9 cellular contexts compared by ENCODE assay signal in the genomic region with DNA sequence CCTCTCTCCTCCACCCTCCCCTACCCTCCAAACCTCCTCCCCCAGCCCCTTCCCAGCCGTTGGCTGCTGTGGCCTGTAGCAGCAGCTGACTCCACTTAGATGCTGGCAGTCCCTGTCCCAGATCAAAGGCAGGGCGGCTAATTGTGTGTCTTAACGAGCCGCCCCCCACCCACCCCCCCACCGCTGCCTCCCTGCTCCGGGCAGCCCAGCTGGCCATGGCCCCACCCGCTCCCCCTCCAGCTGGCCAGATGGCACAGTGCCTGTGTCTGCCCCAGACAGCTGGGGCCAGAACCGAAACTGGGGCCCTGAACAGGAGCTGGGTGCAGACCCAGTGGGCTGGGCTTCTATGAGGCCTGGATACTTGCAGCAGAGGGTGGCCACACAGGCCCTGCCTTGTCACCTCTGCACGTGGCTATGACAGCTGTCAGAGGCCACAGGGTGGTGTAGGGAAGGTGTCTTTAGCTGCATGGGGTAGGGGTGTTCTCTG. TPM values are rescaled to one million over a fixed set of nuclear protein-coding genes. Genes with fewer than 3 reads are reported as not detected.
DNase-seq lines count a peak whose midpoint lies in the region; ATAC-seq and TF ChIP-seq lines count a peak whose summit lies in the region.
"Had no signal": no experiment of that assay in that cellular context is flagged by ENCODE, and none has a peak within 500 bp of the region (broad histone marks: within the 10 kb centered on the region; RNA-seq: fewer than 3 reads in every experiment).

No MANE protein-coding gene starts in this region.

- peaks cover 0 to 13% (median 11%) of the 10 kb centered on the region in 4 donors for H3K4me1 ChIP-seq in transverse colon
- peaks cover 2% of the 10 kb centered on the region; the same call in 1 of the 2 replicates for H3K4me1 ChIP-seq in HAP-1

- H3K27ac ChIP-seq in WERI-Rb-1: peak overlapping the region; percentile 47
- peak overlapping the region in 2 of 4 donors; percentile 7 to 66 for H3K27ac ChIP-seq in transverse colon

- no peak overlapping the region for H3K4me3 ChIP-seq in WERI-Rb-1 (ENCODE audit: low read depth, low read length)
- no peak overlapping the region for H3K4me3 ChIP-seq in transverse colon
- no peak overlapping the region for H3K4me3 ChIP-seq in HAP-1

- no peak for TF ChIP-seq CTCF in WERI-Rb-1 (IDR thresholded peaks at IDR 0.05; ENCODE audit: low read depth, low read length)
- TF ChIP-seq CTCF in transverse colon (IDR thresholded peaks at IDR 0.05): no peak

- intact Hi-C loops in transverse colon (cut with DNase I; ENCODE audit: low total_unique reads): no loop called here

- no peak for TF ChIP-seq POLR2A in transverse colon (IDR thresholded peaks at IDR 0.05)

- H3K36me3 ChIP-seq in WERI-Rb-1 (no peaks in the 10 kb centered on the region), transverse colon (no peaks in the 10 kb centered on the region), HAP-1 (replicated peaks) (no peaks in the 10 kb centered on the region)

- H3K9me3 ChIP-seq in WERI-Rb-1 (ENCODE audit: severe bottlenecking) (no peaks in the 10 kb centered on the region), transverse colon (no peaks in the 10 kb centered on the region), HAP-1 (no peaks in the 10 kb centered on the region)

- peak; percentile 77 for DNase-seq in NCI-H510A (lab: John Stamatoyannopoulos, UW)
- no peak for DNase-seq in NCI-H510A treated with DMSO at 0.1 percent for 48 hours (lab: John Stamatoyannopoulos, UW)
- DNase-seq in WERI-Rb-1: peak; percentile 73
- peak; percentile 74 for DNase-seq in transverse colon
- no peak for DNase-seq in SKM-1 treated with dmso at 0.1 percent for 144 hours (lab: John Stamatoyannopoulos, UW; ENCODE audit: unreplicated experiment)
- DNase-seq in HAP-1 (ENCODE audit: low spot score in 2 of 2): no peak
- DNase-seq: activated CD4-positive, alpha-beta memory T cell treated with anti-CD3 and anti-CD28 coated beads for 36 hours had no signal

- ATAC-seq in HG03354 (IDR thresholded peaks at IDR 0.05; ENCODE audit: poor library complexity, severe bottlenecking, unreplicated experiment) (peak; percentile 38), HG02973 (IDR thresholded peaks at IDR 0.05; ENCODE audit: unreplicated experiment) (no peak)

- in situ Hi-C loops in transverse colon (cut with MboI; ENCODE audit: low pct_ligation_motif_present in 1 of 4, low pct_unique_long_range_greater_than_20kb in 1 of 4, low sequenced_read_pairs in 3 of 4): no loop called here
- in situ Hi-C loops in HAP-1 (cut with MboI; ENCODE audit: low sequenced_read_pairs): no loop called here

- 51% methylated on average over 8 of the region's 9 CpGs; no CpG with 5 or more reads in 1 of the 2 donors for WGBS in transverse colon (ENCODE audit: low coverage in 1 of 2), 2 donors

- H3K27me3 ChIP-seq in WERI-Rb-1 (ENCODE audit: insufficient read depth, low read depth, severe bottlenecking) (no peaks in the 10 kb centered on the region), transverse colon (peaks cover 41% of the 10 kb centered on the region), HAP-1 (ENCODE audit: low read depth) (0 out of 2 replicates have a peak, but pooled peaks cover 2% of the 10 kb centered on the region)

- TF ChIP-seq EP300 in transverse colon (IDR thresholded peaks at IDR 0.05; ENCODE audit: low read depth): no peak

RNA-seq across cellular contexts. Expression of gene WNT10A, which starts 5.9 kb away (rescaled TPM):
- 1 to 10 TPM in 1 of 4 donors, under 1 TPM in 1, not detected in 2; 0.27 to 1.6 TPM for total RNA-seq in transverse colon

RNA-seq across cellular contexts. Expression of gene WNT6, which starts 26.9 kb away (rescaled TPM):
- total RNA-seq in transverse colon: 100 to 1,000 TPM in 1 of 4 donors, 1 to 10 TPM in 1, under 1 TPM in 1, not detected in 1; 0.82 to 164 (median 1.7) TPM

RNA-seq across cellular contexts. Expression of gene PRKAG3, which starts 54.9 kb away (rescaled TPM):
- not detected for total RNA-seq in transverse colon
- total RNA-seq: activated CD4-positive, alpha-beta memory T cell treated with anti-CD3 and anti-CD28 coated beads for 36 hours had no signal

Comparison
In these comparisons a context has a peak if more than half of its experiments do, and no peak if none do; other contexts are left out.
1. DNase-seq: peak in NCI-H510A (single experiment), WERI-Rb-1 (single experiment) and transverse colon (single experiment); none in NCI-H510A treated with DMSO at 0.1 percent for 48 hours (single experiment), SKM-1 treated with dmso at 0.1 percent for 144 hours (single experiment) and HAP-1 (0 of 2).